In genomic region chr11:2699531-2700414, GRCh38 we compare ENCODE assay signal across 8 cellular contexts. TPM values are rescaled to one million over a fixed set of nuclear protein-coding genes. Genes with fewer than 3 reads are reported as not detected.
DNase-seq lines count a peak whose midpoint lies in the region; TF ChIP-seq lines count a peak whose summit lies in the region.

Gene KCNQ1OT1, minus strand, starts transcription at chr11:2699994.

- H3K9me3 ChIP-seq in NT2/D1 (ENCODE audit: insufficient read depth, low read length) (peaks cover 16% of the 10 kb centered on the region; the same call in 1 of the 2 replicates), mononuclear cell (ENCODE audit: low read depth, low read length) (no peaks in the 10 kb centered on the region)

- H3K27me3 ChIP-seq in NT2/D1 (ENCODE audit: insufficient read depth, insufficient read length) (peaks cover 61% of the 10 kb centered on the region), mononuclear cell (ENCODE audit: insufficient read depth, low read length) (no peaks in the 10 kb centered on the region)

- no peak for TF ChIP-seq CTCF in GM20000 (IDR thresholded peaks at IDR 0.05; ENCODE audit: extremely low read depth, missing control alignments)

- H3K4me3 ChIP-seq in NT2/D1 (ENCODE audit: insufficient read length, low read depth) (peak within 1 kb of the TSS; percentile 67), mononuclear cell (ENCODE audit: low read length) (peak within 1 kb of the TSS; percentile 49)

- DNase-seq in COLO829 (ENCODE audit: low spot score) (peak; percentile 99), GM20000 (ENCODE audit: low spot score) (peak; percentile 97), HT-29 (ENCODE audit: low spot score) (peak; percentile 96), NT2/D1 (ENCODE audit: low read depth, low spot score) (peak; percentile 63), epidermal melanocyte (ENCODE audit: insufficient read length, low spot score) (peak; percentile 98)
- peak; percentile 86 for DNase-seq in activated CD8-positive, alpha-beta memory T cell treated with anti-CD3 and anti-CD28 coated beads, Interleukin-2, amount 50 U/mL, for 48 hours
- DNase-seq in stimulated activated CD8-positive, alpha-beta memory T cell treated with anti-CD3 and anti-CD28 coated beads, Interleukin-2, amount 100 ng/mL, for 1 hour (ENCODE audit: low read depth in 2 of 2): peak; percentile 68 to 77

- peak within 1 kb of the TSS; percentile 79 for H3K9ac ChIP-seq in NT2/D1 (ENCODE audit: insufficient read length, low read depth)

- H3K4me1 ChIP-seq in NT2/D1 (ENCODE audit: insufficient read depth, insufficient read length) (peaks cover 32% of the 10 kb centered on the region), mononuclear cell (ENCODE audit: insufficient read depth, low read length) (peaks cover 16% of the 10 kb centered on the region)

- H3K36me3 ChIP-seq in NT2/D1 (ENCODE audit: insufficient read depth, insufficient read length, low read length): peaks cover 3% of the 10 kb centered on the region

RNA-seq across cellular contexts. Expression of gene KCNQ1OT1, which starts in this region (rescaled TPM):
- 3.0 and 3.2 TPM in 2 replicates for total RNA-seq in HT-29 (2014; rRNA removed; shearing (Covaris generic))
- total RNA-seq in mononuclear cell: 0.31 TPM

Comparison
In these comparisons a context has a peak if more than half of its experiments do, and no peak if none do; other contexts are left out.
1. Peak in every context shown above with its lines: DNase-seq and H3K4me3 ChIP-seq.